Comparison of ENCODE assay signal across 19 cellular contexts in the genomic region with DNA sequence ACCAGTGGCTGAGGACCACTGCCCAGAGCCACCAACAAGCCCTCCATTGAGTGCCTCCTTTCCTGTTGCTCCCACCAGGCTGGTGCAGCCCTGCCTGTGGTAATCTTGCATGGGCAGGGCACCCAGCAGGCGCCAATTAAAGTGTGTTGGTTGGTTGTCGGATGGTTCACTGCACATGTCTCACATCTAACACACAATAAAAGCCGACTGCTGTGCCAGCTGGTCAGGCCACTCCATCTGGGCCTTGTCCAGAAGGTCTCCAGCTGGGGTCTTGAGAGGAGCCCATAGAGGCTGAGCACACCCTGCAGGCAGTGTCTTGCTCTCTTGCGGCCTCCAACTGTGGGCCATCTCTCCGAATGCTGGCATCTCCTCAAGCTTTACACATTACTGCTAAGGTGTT.
DNase-seq lines count a peak whose midpoint lies in the region; ATAC-seq and TF ChIP-seq lines count a peak whose summit lies in the region.
"Had no signal": no experiment of that assay in that cellular context is flagged by ENCODE, and none has a peak within 500 bp of the region (broad histone marks: within the 10 kb centered on the region; RNA-seq: fewer than 3 reads in every experiment).

No MANE protein-coding gene starts in this region.

- H3K9ac ChIP-seq in MM.1S (ENCODE audit: low read length) = no peak overlapping the region
- H3K9ac ChIP-seq in neuronal stem cell (ENCODE audit: low read depth, low read length, poor library complexity) = no peak overlapping the region
- H3K9ac ChIP-seq: GM23248 had no signal

- TF ChIP-seq CTCF in MM.1S (IDR thresholded peaks at IDR 0.05; ENCODE audit: low read length) (no peak), CD14-positive monocyte (IDR thresholded peaks at IDR 0.05) (no peak)

- peak; percentile 58 for DNase-seq in DMS 273 treated with DMSO at 0.1 percent for 48 hours (lab: John Stamatoyannopoulos, UW)
- DNase-seq in MM.1S = peak; percentile 2
- peak; percentile 86 for DNase-seq in NCI-H69 (lab: John Stamatoyannopoulos, UW)
- DNase-seq in neuronal stem cell (ENCODE audit: low spot score) = no peak
- DNase-seq in CD14-positive monocyte (ENCODE audit: low spot score) = no peak
- DNase-seq in COLO829 (ENCODE audit: low spot score) = no peak
- DNase-seq: CD4-positive, alpha-beta T cell; DND-41; GF-D8; GM23248; HCEC 1CT; NCI-H2107; NCI-H510A treated with DMSO at 0.1 percent for 48 hours; PC-9; SJCRH30; T-helper 2 cell had no signal

- H3K4me3 ChIP-seq in MM.1S (ENCODE audit: low read length) (no peak overlapping the region), neuronal stem cell (ENCODE audit: low read length in 2 of 2) (no peak overlapping the region)
- H3K4me3 ChIP-seq: GM23248, PC-9, SJCRH30 had no signal

- H3K27me3 ChIP-seq in MM.1S (replicated peaks; ENCODE audit: insufficient read depth, low read length) (no peaks in the 10 kb centered on the region), neuronal stem cell (ENCODE audit: control insufficient read depth in 3 of 3, insufficient read depth in 3 of 3, low read depth in 1 of 3, low read length in 3 of 3) (no peaks in the 10 kb centered on the region)
- H3K27me3 ChIP-seq: SJCRH30 had no signal

- H3K27ac ChIP-seq in MM.1S (ENCODE audit: low read length) (no peak overlapping the region), neuronal stem cell (replicated peaks; ENCODE audit: low read length) (no peak overlapping the region)
- H3K27ac ChIP-seq: GM23248, HL-60, PC-9, SJCRH30 had no signal

- H3K79me1 ChIP-seq in neuronal stem cell (ENCODE audit: low read depth, low read length) = no peaks in the 10 kb centered on the region

- H3K9me3 ChIP-seq in MM.1S (replicated peaks; ENCODE audit: insufficient read depth, low read length) (no peaks in the 10 kb centered on the region), neuronal stem cell (replicated peaks in 1 of 2; ENCODE audit: control insufficient read depth in 2 of 2, insufficient read depth in 1 of 2, low read depth in 1 of 2, low read length in 2 of 2) (no peaks in the 10 kb centered on the region)
- H3K9me3 ChIP-seq: SJCRH30 had no signal

- H3K4me3 Mint-ChIP-seq in CD14-positive monocyte = no peak overlapping the region
- H3K4me3 Mint-ChIP-seq: CD4-positive, alpha-beta T cell; IgD-negative memory B cell had no signal

- H3K23ac ChIP-seq in neuronal stem cell (ENCODE audit: low read depth, low read length, poor library complexity) = no peak overlapping the region

- H2AFZ ChIP-seq in MM.1S (ENCODE audit: low read length) = no peak overlapping the region
- H2AFZ ChIP-seq in neuronal stem cell (ENCODE audit: low read length) = no peak overlapping the region
- H2AFZ ChIP-seq: GM23248, PC-9 had no signal

- no peaks in the 10 kb centered on the region for H4K20me1 ChIP-seq in MM.1S (ENCODE audit: insufficient read depth, low read length)

- H2AK5ac ChIP-seq in neuronal stem cell (ENCODE audit: low read depth, low read length) = no peak overlapping the region

- no peaks in the 10 kb centered on the region for H3K36me3 Mint-ChIP-seq in CD14-positive monocyte
- H3K36me3 Mint-ChIP-seq: IgD-negative memory B cell had no signal

- H3K36me3 ChIP-seq in MM.1S (replicated peaks; ENCODE audit: insufficient read depth, low read length) (no peaks in the 10 kb centered on the region), neuronal stem cell (replicated peaks in 1 of 2; ENCODE audit: control insufficient read depth in 2 of 2, insufficient read depth in 2 of 2, low read length in 2 of 2) (no peaks in the 10 kb centered on the region)
- H3K36me3 ChIP-seq: SJCRH30 had no signal

- H2BK15ac ChIP-seq in neuronal stem cell (ENCODE audit: low read length) = no peak overlapping the region

- H3K14ac ChIP-seq in neuronal stem cell (ENCODE audit: low read length) = no peak overlapping the region

- peak overlapping the region; percentile 30 for H3K18ac ChIP-seq in neuronal stem cell (ENCODE audit: low read length)

- H3F3A ChIP-seq in MM.1S (ENCODE audit: insufficient read depth, low read length) = no peaks in the 10 kb centered on the region

- no peak overlapping the region for H3K27ac Mint-ChIP-seq in CD14-positive monocyte
- H3K27ac Mint-ChIP-seq: CD4-positive, alpha-beta T cell; IgD-negative memory B cell had no signal

- H2BK12ac ChIP-seq in neuronal stem cell (ENCODE audit: low read length) = peak overlapping the region; percentile 51

- no peak overlapping the region for H4K91ac ChIP-seq in neuronal stem cell (ENCODE audit: low read depth, low read length, poor library complexity)

- H3K4me2 ChIP-seq in MM.1S (ENCODE audit: low read depth, low read length) (no peak overlapping the region), neuronal stem cell (ENCODE audit: insufficient read depth, low read length, poor library complexity, severe bottlenecking) (no peak overlapping the region)
- H3K4me2 ChIP-seq: PC-9 had no signal

- no peaks in the 10 kb centered on the region for H3K27me3 Mint-ChIP-seq in CD14-positive monocyte (ENCODE audit: low read depth in 3 of 3)
- H3K27me3 Mint-ChIP-seq: IgD-negative memory B cell had no signal

- H3K4me1 ChIP-seq in MM.1S (ENCODE audit: low read length) = peaks cover 15% of the 10 kb centered on the region; the same call in 1 of the 2 replicates
- peaks cover 0 to 5% of the 10 kb centered on the region in 2 donors for H3K4me1 ChIP-seq in neuronal stem cell (ENCODE audit: control insufficient read depth in 2 of 2, insufficient read depth in 1 of 2, low read depth in 1 of 2, low read length in 2 of 2)

- H3K9me2 ChIP-seq in MM.1S (replicated peaks; ENCODE audit: insufficient read depth, low read length) = no peaks in the 10 kb centered on the region

- H3K4ac ChIP-seq in neuronal stem cell (ENCODE audit: low read length) = no peak overlapping the region

- ATAC-seq in GM18498 (IDR thresholded peaks at IDR 0.05; ENCODE audit: unreplicated experiment) = no peak

- H3K9me3 Mint-ChIP-seq in CD14-positive monocyte = peaks cover 0 to 6% (median 0%) of the 10 kb centered on the region in 7 donors
- H3K9me3 Mint-ChIP-seq: CD4-positive, alpha-beta T cell had no signal

- intact Hi-C loops in CD14-positive monocyte (cut with micrococcal nuclease) = no loop called here

- no peak overlapping the region for H2BK120ac ChIP-seq in neuronal stem cell (ENCODE audit: low read depth, low read length)

- H4K8ac ChIP-seq in neuronal stem cell (ENCODE audit: low read depth, low read length) = no peak overlapping the region

- no peaks in the 10 kb centered on the region for H3K4me1 Mint-ChIP-seq in CD14-positive monocyte
- H3K4me1 Mint-ChIP-seq: IgD-negative memory B cell had no signal

- no peaks in the 10 kb centered on the region for H3K79me2 ChIP-seq in MM.1S (ENCODE audit: low read length)

- WGBS in neuronal stem cell (ENCODE audit: extremely low coverage in 2 of 2, insufficient read length in 2 of 2, insufficient replicate concordance in 1 of 2), 2 donors = no CpG with 5 or more reads among the region's 5 CpGs

- H2BK5ac ChIP-seq in neuronal stem cell (ENCODE audit: low read length) = no peak overlapping the region

Comparison
In these comparisons a context has a peak if more than half of its experiments do, and no peak if none do; other contexts are left out.
1. DNase-seq: peak in DMS 273 treated with DMSO at 0.1 percent for 48 hours (single experiment), MM.1S (single experiment) and NCI-H69 (single experiment); none in neuronal stem cell (single experiment), CD14-positive monocyte (single experiment) and COLO829 (single experiment).